Comparison of ENCODE assay signal across 8 cellular contexts in the genomic region with DNA sequence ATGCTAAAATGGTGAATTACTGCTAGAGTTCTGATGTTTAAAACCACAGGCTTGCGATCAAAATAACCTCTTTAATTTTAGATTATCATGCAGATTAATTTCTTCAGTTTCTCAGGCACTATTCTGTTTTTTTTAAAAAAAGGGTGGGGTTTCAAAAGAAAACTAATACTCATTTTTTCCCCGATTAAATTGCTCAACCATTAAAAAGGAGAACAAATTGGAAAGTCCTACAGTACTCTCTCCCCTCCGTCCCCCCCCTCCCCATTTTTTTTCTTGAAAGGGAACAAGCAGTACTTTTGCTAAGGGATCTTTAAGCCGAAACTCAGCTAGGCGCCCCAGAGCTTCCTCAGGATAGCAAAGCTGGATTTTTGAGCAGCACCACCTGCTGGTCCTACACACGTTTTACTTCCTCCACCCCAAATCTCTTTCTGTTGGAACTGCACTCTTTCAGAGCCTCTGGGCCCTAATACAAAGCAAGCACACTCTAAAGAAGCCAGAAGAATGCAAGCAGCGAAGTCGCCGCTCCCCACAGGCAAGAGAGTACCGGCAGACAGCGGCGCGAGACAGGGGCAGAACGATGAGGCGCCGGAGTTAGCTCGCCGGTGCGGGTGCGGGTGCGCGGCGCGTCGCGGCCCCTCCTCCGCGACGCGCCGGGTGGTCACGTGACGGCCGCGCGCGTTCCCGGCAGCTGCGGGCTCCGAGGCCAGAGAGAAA. TPM values are rescaled to one million over a fixed set of nuclear protein-coding genes. Genes with fewer than 3 reads are reported as not detected.
A peak's percentile ranks its signal among the peaks of the same experiment; 100 is the strongest.
DNase-seq lines count a peak whose midpoint lies in the region; ATAC-seq and TF ChIP-seq lines count a peak whose summit lies in the region.

A gene with protein sequence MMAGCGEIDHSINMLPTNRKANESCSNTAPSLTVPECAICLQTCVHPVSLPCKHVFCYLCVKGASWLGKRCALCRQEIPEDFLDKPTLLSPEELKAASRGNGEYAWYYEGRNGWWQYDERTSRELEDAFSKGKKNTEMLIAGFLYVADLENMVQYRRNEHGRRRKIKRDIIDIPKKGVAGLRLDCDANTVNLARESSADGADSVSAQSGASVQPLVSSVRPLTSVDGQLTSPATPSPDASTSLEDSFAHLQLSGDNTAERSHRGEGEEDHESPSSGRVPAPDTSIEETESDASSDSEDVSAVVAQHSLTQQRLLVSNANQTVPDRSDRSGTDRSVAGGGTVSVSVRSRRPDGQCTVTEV (plus strand): TSS at position 687 of the 714 bp plus-strand sequence. CDS start 13,475 bp downstream, outside the sequence.

- peak; percentile 66 to 74 (median 71) for TF ChIP-seq CTCF in nephron (IDR thresholded peaks at IDR 0.05; ENCODE audit: unreplicated experiment in 3 of 3)

- peak within 1 kb of the TSS; percentile 98 to 100 (median 98) for H3K4me3 Mint-ChIP-seq in nephron

- H3K9me2 ChIP-seq in GM23248 (ENCODE audit: insufficient read depth): no peaks in the 10 kb centered on the region
- no peaks in the 10 kb centered on the region for H3K9me2 ChIP-seq in Karpas-422 (replicated peaks; ENCODE audit: insufficient read depth, low read length)

- peak within 1 kb of the TSS; percentile 90 for H3K4me3 ChIP-seq in GM23248
- H3K4me3 ChIP-seq in Karpas-422 (ENCODE audit: low read length): peak within 1 kb of the TSS; percentile 97

- H3K79me2 ChIP-seq in GM23248 (ENCODE audit: insufficient read depth) (peaks cover 46% of the 10 kb centered on the region), Karpas-422 (ENCODE audit: low read length) (peaks cover 42% of the 10 kb centered on the region)

- H2AFZ ChIP-seq in GM23248 (peak within 1 kb of the TSS; percentile 89), Karpas-422 (ENCODE audit: low read length) (peak within 1 kb of the TSS; percentile 91; the same call in 1 of the 2 replicates)

- peak; percentile 83 for ATAC-seq in stimulated activated naive CD8-positive, alpha-beta T cell treated with anti-CD3 and anti-CD28 coated beads, Interleukin-15, Interleukin-2, amounts not matched to agents 100 U/mL and 50 U/mL, for 24 hours

- peak within 1 kb of the TSS; percentile 94 for H3K27ac ChIP-seq in GM23248
- peak within 1 kb of the TSS; percentile 90 for H3K27ac ChIP-seq in Karpas-422 (ENCODE audit: low read length)

- H3K4me1 Mint-ChIP-seq in nephron: peaks cover 31% of the 10 kb centered on the region

- no peaks in the 10 kb centered on the region for H3K36me3 ChIP-seq in GM23248 (ENCODE audit: low read depth)
- no peaks in the 10 kb centered on the region for H3K36me3 ChIP-seq in Karpas-422 (ENCODE audit: insufficient read depth, low read length)

- H3K9me3 ChIP-seq in GM23248 (ENCODE audit: low read depth): no peaks in the 10 kb centered on the region
- no peaks in the 10 kb centered on the region for H3K9me3 ChIP-seq in Karpas-422 (ENCODE audit: low read length)

- peaks cover 5% of the 10 kb centered on the region; the same call in 1 of the 2 replicates for H3F3A ChIP-seq in GM23248 (ENCODE audit: insufficient read depth)

- H3K27ac Mint-ChIP-seq in nephron: peak within 1 kb of the TSS; percentile 99 to 100 (median 99)

- H4K20me1 ChIP-seq in GM23248 (ENCODE audit: insufficient read depth): no peaks in the 10 kb centered on the region
- 0 out of 2 replicates have a peak, but pooled peaks cover 4% of the 10 kb centered on the region for H4K20me1 ChIP-seq in Karpas-422 (ENCODE audit: insufficient read depth, low read depth, low read length)

- H3K9ac ChIP-seq in GM23248 (peak within 1 kb of the TSS; percentile 97), Karpas-422 (ENCODE audit: low read length) (peak within 1 kb of the TSS; percentile 95)

- peaks cover 4% of the 10 kb centered on the region for H3K36me3 Mint-ChIP-seq in nephron (ENCODE audit: low read depth)

- H3K27me3 Mint-ChIP-seq in nephron (ENCODE audit: low read depth): no peaks in the 10 kb centered on the region

- H3K4me1 ChIP-seq in GM23248 (ENCODE audit: insufficient read depth): peaks cover 21% of the 10 kb centered on the region
- H3K4me1 ChIP-seq in Karpas-422 (ENCODE audit: low read length): peaks cover 24% of the 10 kb centered on the region

- 0 to 1% methylated on average over 30 to 40 of the region's 40 CpGs for WGBS in GM23248 (ENCODE audit: low coverage in 1 of 2, low lambda C conversion rate in 2 of 2, missing lambda C conversion rate in 2 of 2), 2 experiments

- H3K4me2 ChIP-seq in GM23248 (ENCODE audit: unreplicated experiment) (peak within 1 kb of the TSS; percentile 89), Karpas-422 (ENCODE audit: low read depth, low read length, poor library complexity, severe bottlenecking) (peak within 1 kb of the TSS; percentile 100)

- DNase-seq in Daoy (ENCODE audit: low read depth): peak; percentile 84
- DNase-seq in GM23248: peak; percentile 93
- DNase-seq in Karpas-422: peak; percentile 88
- DNase-seq in RKO (ENCODE audit: low spot score): peak; percentile 91
- DNase-seq in activated T-helper 9 cell treated with anti-CD3 and anti-CD28 coated beads, Interleukin-2, amount 50 U/mL, for 16 hours (ENCODE audit: low read depth): peak; percentile 66
- peak; percentile 85 for DNase-seq in fibroblast of the conjunctiva (ENCODE audit: low read depth)
- DNase-seq in stimulated activated naive CD8-positive, alpha-beta T cell treated with anti-CD3 and anti-CD28 coated beads, Interleukin-15, Interleukin-2, amounts not matched to agents 100 U/mL and 50 U/mL, for 24 hours: peak; percentile 80

- H3K27me3 ChIP-seq in GM23248 (replicated peaks; ENCODE audit: insufficient read depth): no peaks in the 10 kb centered on the region
- H3K27me3 ChIP-seq in Karpas-422 (ENCODE audit: low read length): no peaks in the 10 kb centered on the region

- in situ Hi-C loops in GM23248 (cut with MboI): no loop called here

- H3K9me3 Mint-ChIP-seq in nephron: no peaks in the 10 kb centered on the region

RNA-seq across cellular contexts. Expression of the gene that starts here (rescaled TPM):
- total RNA-seq in Daoy (2014; rRNA removed; shearing (Covaris generic)): 15.4 and 19.0 TPM in 2 replicates
- 32.6 and 46.3 TPM in 2 replicates for total RNA-seq in GM23248 (2014; rRNA removed; shearing (Covaris generic))
- polyA plus RNA-seq in GM23248 (2016; fragmentation: Nextera tagmentation; extraction: Ambion mirVana): 34.0 and 36.7 TPM in 2 replicates
- 35.7 and 50.1 TPM in 2 replicates for total RNA-seq in Karpas-422 (2014; rRNA removed; shearing (Covaris generic); ENCODE audit: low replicate concordance)

Comparison
In these comparisons a context has a peak if more than half of its experiments do, and no peak if none do; other contexts are left out.
1. Peak in every context shown above with its lines: DNase-seq, ATAC-seq, H3K4me3 ChIP-seq and H3K27ac ChIP-seq.